8 cellular contexts compared by ENCODE assay signal in the genomic region with DNA sequence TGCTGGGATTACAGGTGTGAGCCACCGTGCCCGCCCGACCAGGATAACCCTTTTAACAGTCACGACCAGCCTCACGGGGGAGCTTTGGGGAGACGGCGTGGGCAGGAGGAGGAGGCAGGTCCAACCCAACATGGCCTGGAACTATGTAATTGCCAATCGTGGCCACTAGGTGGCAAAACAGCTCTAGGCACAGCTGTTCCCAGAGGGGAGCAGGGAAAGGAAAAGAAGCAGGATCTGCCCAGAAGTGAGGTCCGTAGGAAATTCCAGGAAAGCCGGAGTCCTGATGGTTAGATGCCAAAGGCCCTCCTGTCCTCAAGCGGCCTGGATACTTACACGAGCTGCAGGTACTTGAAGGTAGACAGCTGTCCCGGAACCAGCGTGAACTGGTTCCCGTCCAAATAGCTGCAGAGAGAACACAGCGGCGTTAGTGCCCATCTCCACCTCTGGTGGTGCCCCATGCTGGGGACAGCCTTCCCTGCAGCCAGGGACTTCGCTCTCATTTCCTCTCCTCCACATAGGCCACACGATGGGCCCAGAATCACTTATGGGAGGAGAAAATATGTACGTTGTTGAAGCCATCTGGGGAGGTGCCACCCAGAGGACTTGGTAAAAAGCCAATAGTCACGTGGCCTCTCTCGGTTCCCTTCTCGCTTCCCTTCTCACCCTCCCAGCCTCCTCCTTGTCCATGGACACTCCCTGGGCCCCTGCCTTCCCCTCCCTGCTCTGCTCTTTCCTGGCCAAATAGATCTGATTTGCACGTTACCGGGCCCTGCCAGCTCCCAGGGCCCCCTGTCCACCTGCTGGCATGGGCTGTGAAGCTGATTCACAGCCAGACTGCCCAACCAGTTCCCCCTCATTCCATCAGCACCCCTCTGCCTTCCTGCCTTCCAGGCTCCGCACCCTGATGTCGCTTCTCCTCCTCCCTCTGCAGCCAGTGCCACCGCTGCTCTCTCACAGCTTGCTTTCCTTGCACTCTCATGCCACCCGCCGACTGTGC.
DNase-seq lines count a peak whose midpoint lies in the region; ATAC-seq and TF ChIP-seq lines count a peak whose summit lies in the region.

No MANE protein-coding gene starts in this region.

- WGBS in esophagus squamous epithelium, 2 donors, result 21 to 25% methylated on average over 18 to 26 of the region's 30 CpGs

- H3K27me3 ChIP-seq in HUES6 (ENCODE audit: control insufficient read depth, insufficient read depth, low read length), result peaks cover 3% of the 10 kb centered on the region; the same call in 1 of the 2 replicates
- no peaks in the 10 kb centered on the region for H3K27me3 ChIP-seq in NT2/D1 (ENCODE audit: insufficient read depth, insufficient read length)
- peaks cover 0 to 18% (median 0%) of the 10 kb centered on the region in 4 donors for H3K27me3 ChIP-seq in esophagus squamous epithelium

- no peak overlapping the region for H3K9ac ChIP-seq in HUES6 (ENCODE audit: low read length)
- H3K9ac ChIP-seq in NT2/D1 (ENCODE audit: insufficient read length, low read depth), result no peak overlapping the region

- intact Hi-C loops in esophagus squamous epithelium (cut with DNase I), result loop anchor here (10.0 kb wide), 1 partner anchor 273 kb away; no protein-coding TSS in a partner anchor

- H3K36me3 Mint-ChIP-seq in naive B cell, result no peaks in the 10 kb centered on the region

- H3K9me3 ChIP-seq in HUES6 (ENCODE audit: control insufficient read depth, insufficient read depth, low read depth, low read length), result no peaks in the 10 kb centered on the region
- H3K9me3 ChIP-seq in NT2/D1 (ENCODE audit: insufficient read depth, low read length), result no peaks in the 10 kb centered on the region
- H3K9me3 ChIP-seq in esophagus squamous epithelium, result no peaks in the 10 kb centered on the region

- H3K4me1 ChIP-seq in HUES6 (ENCODE audit: control insufficient read depth, insufficient read depth, low read length) (peaks cover 18% of the 10 kb centered on the region), NT2/D1 (ENCODE audit: insufficient read depth, insufficient read length) (peaks cover 7% of the 10 kb centered on the region), esophagus squamous epithelium (peaks cover 8 to 12% (median 8%) of the 10 kb centered on the region in 3 donors)

- H3K4me3 Mint-ChIP-seq in naive B cell, result peak overlapping the region; percentile 59 to 91 (median 84)

- ATAC-seq in GM19395 (IDR thresholded peaks at IDR 0.05; ENCODE audit: unreplicated experiment), result peak; percentile 87
- peak; percentile 81 to 87 for ATAC-seq in naive B cell (ENCODE audit: low read depth in 2 of 2)

- H3K9me3 Mint-ChIP-seq in naive B cell, result no peaks in the 10 kb centered on the region

- DNase-seq in Ammon's horn (ENCODE audit: low spot score), result peak; percentile 90
- DNase-seq in NT2/D1 (ENCODE audit: low read depth, low spot score), result peak; percentile 73
- peak; percentile 57 for DNase-seq in activated T-cell treated with anti-CD3 and anti-CD28 coated beads for 1 hour (ENCODE audit: low read depth)
- no peak for DNase-seq in esophagus squamous epithelium (lab: John Stamatoyannopoulos, UW)
- DNase-seq in naive B cell, result peak; percentile 60
- DNase-seq in stimulated activated CD8-positive, alpha-beta memory T cell treated with anti-CD3 and anti-CD28 coated beads, Interleukin-7, amount 100 ng/mL, for 4 hours (ENCODE audit: low read depth in 2 of 2), result peak; percentile 55 to 60

- H3K27me3 Mint-ChIP-seq in naive B cell, result peaks cover 5 to 21% (median 18%) of the 10 kb centered on the region in 3 donors

- no peak for TF ChIP-seq POLR2A in esophagus squamous epithelium (IDR thresholded peaks at IDR 0.05)

- H3K4me3 ChIP-seq in HUES6 (ENCODE audit: low read depth, low read length) (peak overlapping the region; percentile 45), NT2/D1 (ENCODE audit: insufficient read length, low read depth) (no peak overlapping the region), esophagus squamous epithelium (peak overlapping the region; percentile 26 to 68 (median 42))

- H3K27ac Mint-ChIP-seq in naive B cell, result peak overlapping the region in 5 of 6 donors; percentile 1 to 42 (median 19)

- H3K36me3 ChIP-seq in HUES6 (ENCODE audit: control insufficient read depth, insufficient read depth, low read length), result no peaks in the 10 kb centered on the region
- H3K36me3 ChIP-seq in NT2/D1 (ENCODE audit: insufficient read depth, insufficient read length, low read length), result no peaks in the 10 kb centered on the region
- H3K36me3 ChIP-seq in esophagus squamous epithelium, result no peaks in the 10 kb centered on the region

- peak; percentile 75 to 89 (median 83) for TF ChIP-seq CTCF in esophagus squamous epithelium (IDR thresholded peaks at IDR 0.05)

- H3K4me1 Mint-ChIP-seq in naive B cell, result peaks cover 16 to 18% (median 17%) of the 10 kb centered on the region in 3 donors

- H3K27ac ChIP-seq in HUES6 (ENCODE audit: low read depth, low read length) (no peak overlapping the region), esophagus squamous epithelium (peak overlapping the region in 1 of 4 donors; percentile 41)
